1 cellular context compared by ENCODE assay signal in genomic region chr12:4322789-4323188, GRCh38.
A peak's percentile ranks its signal among the peaks of the same experiment; 100 is the strongest.
TF ChIP-seq lines count a peak whose summit lies in the region.

No MANE protein-coding gene starts in this region.

TF ChIP-seq in HEK293, 187 proteins besides CTCF, POLR2A, EP300 and RAD21 (continued from another document):
- 0 out of 2 replicates have a peak, but pooled peaks have one; percentile 23 for TF ChIP-seq ZNF362 (tag by site-specific recombination; IDR thresholded peaks at IDR 0.05)
